ENCODE assay signal across 8 cellular contexts in genomic region chr6:1610497-1611321, GRCh38. TPM values are rescaled to one million over a fixed set of nuclear protein-coding genes. Genes with fewer than 3 reads are reported as not detected.
DNase-seq lines count a peak whose midpoint lies in the region; ATAC-seq, FAIRE-seq and TF ChIP-seq lines count a peak whose summit lies in the region.

No MANE protein-coding gene starts in this region.

- H3K23me2 ChIP-seq in H1 (ENCODE audit: low read depth, low read length): peaks cover 20% of the 10 kb centered on the region; the same call in 1 of the 2 replicates

- no peak overlapping the region for H2BK20ac ChIP-seq in H1 (ENCODE audit: low read length)

- FAIRE-seq in H1 (lab: Jason Lieb, UNC): no peak

- peaks cover 21% of the 10 kb centered on the region for H3K36me3 Mint-ChIP-seq in nephron (ENCODE audit: low read depth)

- H3K79me2 ChIP-seq in DOHH2 (ENCODE audit: control insufficient read depth, low read length): no peaks in the 10 kb centered on the region
- H3K79me2 ChIP-seq in H1 (ENCODE audit: control insufficient read depth in 1 of 2, insufficient read depth in 2 of 2, low read length in 2 of 2): no peaks in the 10 kb centered on the region

- peak overlapping the region; percentile 34; the same call in 1 of the 2 replicates for H3K4me2 ChIP-seq in DOHH2 (ENCODE audit: low read length)
- H3K4me2 ChIP-seq in H1 (ENCODE audit: insufficient read depth in 1 of 2, low read depth in 2 of 2, low read length in 2 of 2): peak overlapping the region; percentile 63 to 93

- H3K14ac ChIP-seq in H1 (ENCODE audit: insufficient read length): no peak overlapping the region

- peak overlapping the region; percentile 40 for H4K8ac ChIP-seq in H1 (ENCODE audit: extremely low read depth, insufficient read depth, low read length)

- H3F3A ChIP-seq in DOHH2 (ENCODE audit: control insufficient read depth, insufficient read depth): peaks cover 14% of the 10 kb centered on the region

- 3% methylated on average over 63 of the region's 101 CpGs; no CpG with 5 or more reads in 1 of the 2 experiments for WGBS in H1 (ENCODE audit: extremely low coverage in 1 of 2, insufficient coverage in 1 of 2, insufficient read length in 1 of 2, insufficient replicate concordance in 2 of 2, low coverage in 1 of 2, low lambda C conversion rate in 2 of 2, missing lambda C conversion rate in 1 of 2), 2 experiments

- H4K91ac ChIP-seq in H1 (replicated peaks; ENCODE audit: insufficient read length, low read length): no peak overlapping the region

- peaks cover 43% of the 10 kb centered on the region for H3K4me1 Mint-ChIP-seq in nephron

- H3K9me3 ChIP-seq in DOHH2 (ENCODE audit: control insufficient read depth, insufficient read depth, low read length) (no peaks in the 10 kb centered on the region), Peyer's patch (no peaks in the 10 kb centered on the region), H1 (ENCODE audit: insufficient read depth in 2 of 2, low read depth in 1 of 2, low read length in 1 of 2) (no peaks in the 10 kb centered on the region; a peak in 1 of 4 replicates)

- DNase-seq in H4 (ENCODE audit: low spot score) (peak; percentile 27), Peyer's patch (no peak), H1 (ENCODE audit: low read depth in 1 of 2, low spot score in 2 of 2) (no peak), DMS79 treated with DMSO at 0.1 percent for 48 hours (lab: John Stamatoyannopoulos, UW) (no peak)

- H3K36me3 ChIP-seq in DOHH2 (ENCODE audit: control insufficient read depth, low read length) (no peaks in the 10 kb centered on the region), Peyer's patch (no peaks in the 10 kb centered on the region), H1 (ENCODE audit: control insufficient read depth in 2 of 4, insufficient read depth in 4 of 4, low read length in 3 of 4) (peaks cover 0 to 16% (median 0%) of the 10 kb centered on the region in 4 experiments; a peak in 1 of 8 replicates)

- no peak overlapping the region for H3K4ac ChIP-seq in H1 (replicated peaks; ENCODE audit: insufficient read length, low read depth, low read length)

- H3K27ac ChIP-seq in DOHH2 (ENCODE audit: low read depth, low read length) (no peak overlapping the region), Peyer's patch (peak overlapping the region in 2 of 4 donors; percentile 70 to 73), H1 (ENCODE audit: low read depth, low read length) (no peak overlapping the region)

- ATAC-seq in GM18519 (IDR thresholded peaks at IDR 0.05; ENCODE audit: low FRiP score, unreplicated experiment) (no peak), GM21576 (IDR thresholded peaks at IDR 0.05; ENCODE audit: unreplicated experiment) (no peak)

- no peaks in the 10 kb centered on the region for H3K9me2 ChIP-seq in DOHH2 (replicated peaks; ENCODE audit: control insufficient read depth, low read length)

- peak overlapping the region; percentile 77 to 99 (median 98) for H3K27ac Mint-ChIP-seq in nephron

- H2AK5ac ChIP-seq in H1 (ENCODE audit: low read depth, low read length): no peak overlapping the region

- H3K4me1 ChIP-seq in DOHH2 (ENCODE audit: control insufficient read depth, low read length): peaks cover 38% of the 10 kb centered on the region
- peaks cover 0 to 59% (median 31%) of the 10 kb centered on the region in 4 donors for H3K4me1 ChIP-seq in Peyer's patch
- peaks cover 12 to 45% (median 23%) of the 10 kb centered on the region in 4 experiments for H3K4me1 ChIP-seq in H1 (replicated peaks in 1 of 4; ENCODE audit: control insufficient read depth in 3 of 4, insufficient read depth in 4 of 4, low read length in 3 of 4)

- peak overlapping the region; percentile 92 to 97 (median 96) for H3K4me3 Mint-ChIP-seq in nephron

- CTCF ChIA-PET in H1 (lab: Charles Lee; ENCODE audit: partially characterized antibody): interaction anchor here (0.7 to 2.2 kb wide), 8 partner anchors 8 to 1023 kb away, joined by 3 to 13 read pairs (median 4); no protein-coding TSS in a partner anchor

- H2BK15ac ChIP-seq in H1 (ENCODE audit: low read length): no peak overlapping the region

- H2BK5ac ChIP-seq in H1 (ENCODE audit: low read depth, low read length): no peak overlapping the region

- H3K18ac ChIP-seq in H1 (ENCODE audit: extremely low read depth, low read length): no peak overlapping the region

- H2BK12ac ChIP-seq in H1 (ENCODE audit: low read depth, low read length): no peak overlapping the region

- TF ChIP-seq CTCF in DOHH2 (IDR thresholded peaks at IDR 0.05; ENCODE audit: low read depth, low read length, poor library complexity, severe bottlenecking): no peak
- TF ChIP-seq CTCF in Peyer's patch (IDR thresholded peaks at IDR 0.05): no peak
- no peak for TF ChIP-seq CTCF in H1 (IDR thresholded peaks at IDR 0.05; ENCODE audit: control extremely low read depth in 1 of 3, insufficient read depth in 1 of 3, low read depth in 1 of 3, low read length in 3 of 3)
- no peak for TF ChIP-seq CTCF in nephron (IDR thresholded peaks at IDR 0.05; ENCODE audit: unreplicated experiment in 3 of 3)

- H3K23ac ChIP-seq in H1 (ENCODE audit: insufficient read length): no peak overlapping the region

- no peaks in the 10 kb centered on the region for H3K9me3 Mint-ChIP-seq in nephron

- TF ChIP-seq POLR2A in Peyer's patch (IDR thresholded peaks at IDR 0.05) (no peak), H1 (IDR thresholded peaks at IDR 0.05; ENCODE audit: control extremely low read depth in 1 of 2, low read depth in 2 of 2, low read length in 2 of 2) (no peak)

- no peak overlapping the region for H2BK120ac ChIP-seq in H1 (replicated peaks; ENCODE audit: low read depth, low read length)

- H3K56ac ChIP-seq in H1 (replicated peaks; ENCODE audit: insufficient read length, low read depth, low read length): no peak overlapping the region

- H3K27me3 Mint-ChIP-seq in nephron (ENCODE audit: low read depth): peaks cover 72% of the 10 kb centered on the region

- no peaks in the 10 kb centered on the region for H3K79me1 ChIP-seq in H1 (ENCODE audit: low read depth, low read length)

- no peaks in the 10 kb centered on the region; the same call in 1 of the 2 replicates for H4K20me1 ChIP-seq in DOHH2 (ENCODE audit: control insufficient read depth, insufficient read depth, low read depth, low read length)
- H4K20me1 ChIP-seq in H1 (replicated peaks in 1 of 2; ENCODE audit: control insufficient read depth in 1 of 2, insufficient read depth in 2 of 2, low read length in 2 of 2): peaks cover 15 to 17% of the 10 kb centered on the region in 2 experiments

- H4K5ac ChIP-seq in H1 (ENCODE audit: insufficient read length, low read depth, low read length): no peak overlapping the region

- H3K27me3 ChIP-seq in DOHH2 (ENCODE audit: control insufficient read depth, low read length): peaks cover 48% of the 10 kb centered on the region
- peaks cover 7 to 85% of the 10 kb centered on the region in 2 donors for H3K27me3 ChIP-seq in Peyer's patch
- H3K27me3 ChIP-seq in H1 (replicated peaks in 1 of 4; ENCODE audit: control insufficient read depth in 3 of 4, extremely low read depth in 1 of 4, insufficient read depth in 3 of 4, low read length in 3 of 4): peaks cover 82 to 100% (median 91%) of the 10 kb centered on the region in 4 experiments

- H3K4me3 ChIP-seq in DOHH2 (ENCODE audit: low read length) (peak overlapping the region; percentile 37; the same call in 1 of the 2 replicates), Peyer's patch (peak overlapping the region; percentile 25 to 66 (median 58)), H1 (ENCODE audit: extremely low read depth in 1 of 4, insufficient read depth in 2 of 4, low read depth in 3 of 4, low read length in 4 of 4) (peak overlapping the region in 3 of 4 experiments; percentile 11 to 47 (median 19); a peak in 6 of 8 replicates)

- no peak for TF ChIP-seq EP300 in H1 (IDR thresholded peaks at IDR 0.05; ENCODE audit: borderline replicate concordance in 1 of 2, low read depth in 2 of 2, low read length in 2 of 2)

- H3K9ac ChIP-seq in H1 (replicated peaks in 1 of 4; ENCODE audit: extremely low read depth in 1 of 4, low read depth in 3 of 4, low read length in 3 of 4): no peak overlapping the region

- POLR2A ChIA-PET in H1 (lab: Charles Lee; ENCODE audit: partially characterized antibody): interaction anchor here (0.6 to 2.0 kb wide), 2 partner anchors 9 to 266 kb away, joined by 5 to 7 read pairs; no protein-coding TSS in a partner anchor

- no peak overlapping the region for H2AFZ ChIP-seq in H1 (ENCODE audit: low read length)

- no peak for TF ChIP-seq RAD21 in H1 (IDR thresholded peaks at IDR 0.05 in 1 of 2, conservative IDR thresholded peaks at IDR 0.05 in 1 of 2; ENCODE audit: low read depth in 2 of 2, low read length in 2 of 2)

TF ChIP-seq in H1, 55 proteins besides CTCF, POLR2A, EP300 and RAD21 (continues in another document):
- peak; percentile 1; the same call in 1 of the 2 replicates for TF ChIP-seq CREB1 (IDR thresholded peaks at IDR 0.05)
- no peak for TF ChIP-seq KDM5A (IDR thresholded peaks at IDR 0.05; ENCODE audit: low read length)
- TF ChIP-seq SUZ12 (IDR thresholded peaks at IDR 0.05; ENCODE audit: low read length): peak; percentile 100
- peak; percentile 89 for TF ChIP-seq RNF2 (IDR thresholded peaks at IDR 0.05; ENCODE audit: borderline replicate concordance, low read depth, low read length, missing control alignments, poor library complexity, severe bottlenecking)
- no peak for TF ChIP-seq NRF1 (IDR thresholded peaks at IDR 0.05; ENCODE audit: low read depth, low read length)
- TF ChIP-seq ATF2 (IDR thresholded peaks at IDR 0.05; ENCODE audit: low read length): no peak

RNA-seq across cellular contexts. Expression of gene FOXC1, which starts 1.0 kb away (rescaled TPM):
- 4.8 and 4.9 TPM in 2 replicates for total RNA-seq in H4 (2014; rRNA removed; shearing (Covaris generic))
- 1 to 10 TPM in 3 of 4 donors, not detected in 1; 1.6 to 3.3 (median 2.7) TPM for total RNA-seq in Peyer's patch
- 0.13 and 0.22 TPM in 2 replicates for total RNA-seq in H1 (2021; fragmentation: NEBNext Ultra II Directional; extraction: Animal tissue kit (Norgen Biotek cat#: 25700))
- 0.05 TPM in 1 of 2 replicates, not detected in the other for polyA plus RNA-seq in H1 (2011; rRNA removed)
- polyA plus RNA-seq in H1 (2011; cell fraction: cytosol; rRNA removed): 0.09 TPM
- polyA plus RNA-seq in H1 (2011; cell fraction: nucleus; rRNA removed): 0.03 TPM
- 0.05 to 0.07 TPM in 2 of 4 replicates, not detected in the others for polyA plus RNA-seq in H1 (2012, experiment 1 of 2)
- polyA plus RNA-seq in H1 (2012, experiment 2 of 2): 0.13 TPM
- 0.10 TPM for polyA plus RNA-seq in H1 (2013, experiment 1 of 2)
- polyA plus RNA-seq in H1 (2013, experiment 2 of 2): 0.06 TPM
- polyA minus RNA-seq in H1 (2011; rRNA and poly(A)+ RNA removed): 0.10 TPM in 1 of 2 replicates, not detected in the other
- polyA minus RNA-seq in H1 (2011; cell fraction: cytosol; rRNA and poly(A)+ RNA removed): not detected
- 0.40 TPM for polyA minus RNA-seq in H1 (2011; cell fraction: nucleus; rRNA and poly(A)+ RNA removed)
